ENCODE assay signal across 8 cellular contexts in the genomic region with DNA sequence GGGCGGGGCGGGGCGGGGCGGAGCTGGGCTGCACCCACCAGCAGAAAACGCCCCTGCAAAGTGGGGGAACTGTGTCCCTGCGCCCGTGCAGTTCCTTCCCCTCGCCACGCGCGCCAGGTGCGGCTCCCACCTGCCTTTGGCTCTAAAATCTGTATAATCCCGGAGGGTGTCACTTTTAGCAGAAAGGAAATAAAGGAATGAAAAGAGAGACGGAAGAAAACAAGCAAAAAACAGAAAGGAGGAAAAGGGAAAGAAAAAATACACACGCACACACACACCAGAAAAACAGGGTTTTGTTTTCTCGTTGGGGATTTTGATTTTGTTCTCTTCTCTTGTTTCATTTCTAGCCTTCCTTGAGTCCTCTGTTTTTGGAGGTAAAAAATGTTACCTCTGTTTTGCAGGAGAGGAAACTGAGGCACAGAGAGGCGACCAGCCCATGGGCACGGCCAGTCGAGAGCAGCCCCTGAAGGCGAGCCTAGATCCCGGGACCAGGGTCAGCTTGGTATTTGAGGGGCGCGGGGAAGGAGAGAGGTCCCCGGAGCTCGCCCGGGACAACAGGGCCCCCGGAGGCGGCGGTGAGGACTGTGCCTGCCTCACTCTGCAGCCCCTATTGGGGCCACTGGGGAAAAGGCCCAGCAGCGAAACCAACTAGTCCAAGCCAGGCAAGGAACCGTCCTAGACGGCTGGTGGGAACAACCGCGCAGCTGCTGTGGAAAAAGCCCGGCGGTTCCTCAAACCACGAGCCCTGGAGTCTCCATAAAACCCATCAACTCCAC. TPM values are rescaled to one million over a fixed set of nuclear protein-coding genes. Genes with fewer than 3 reads are reported as not detected.
DNase-seq lines count a peak whose midpoint lies in the region; ATAC-seq and TF ChIP-seq lines count a peak whose summit lies in the region.

No MANE protein-coding gene starts in this region.

- H3K27me3 ChIP-seq in SJSA1 (replicated peaks) (no peaks in the 10 kb centered on the region), skeletal muscle tissue (ENCODE audit: control insufficient read depth in 3 of 3, insufficient read depth in 3 of 3, low read length in 3 of 3) (peaks cover 13 to 38% (median 31%) of the 10 kb centered on the region in 3 donors)

- ATAC-seq in GM18870 (IDR thresholded peaks at IDR 0.05; ENCODE audit: unreplicated experiment) (no peak), GM21717 (IDR thresholded peaks at IDR 0.05; ENCODE audit: unreplicated experiment) (no peak)

- H3K4me1 ChIP-seq in SJSA1 (replicated peaks) (peaks cover 33% of the 10 kb centered on the region), skeletal muscle tissue (ENCODE audit: control insufficient read depth in 3 of 3, insufficient read depth in 3 of 3, low read length in 3 of 3) (peaks cover 25 to 35% (median 32%) of the 10 kb centered on the region in 3 donors)

- H3K36me3 ChIP-seq in SJSA1 = peaks cover 32% of the 10 kb centered on the region
- H3K36me3 ChIP-seq in skeletal muscle tissue (ENCODE audit: control insufficient read depth in 3 of 3, insufficient read depth in 3 of 3, low read length in 3 of 3) = no peaks in the 10 kb centered on the region

- H3K27ac ChIP-seq in SJSA1 (peak overlapping the region; percentile 25; the same call in 1 of the 2 replicates), skeletal muscle tissue (ENCODE audit: low read depth, low read length) (no peak overlapping the region)

- H3K9ac ChIP-seq in skeletal muscle tissue (ENCODE audit: low read depth in 1 of 3, low read length in 3 of 3) = no peak overlapping the region

- no peaks in the 10 kb centered on the region for H3K9me3 ChIP-seq in SJSA1 (replicated peaks)
- no peaks in the 10 kb centered on the region for H3K9me3 ChIP-seq in skeletal muscle tissue (ENCODE audit: control insufficient read depth in 3 of 3, low read length in 3 of 3)

- DNase-seq in NCI-H82 (lab: John Stamatoyannopoulos, UW) = peak; percentile 54
- no peak for DNase-seq in NCI-H82 treated with DMSO at 0.1 percent for 48 hours (lab: John Stamatoyannopoulos, UW; ENCODE audit: unreplicated experiment)
- DNase-seq in SJSA1 (ENCODE audit: low read depth in 1 of 2, low spot score in 2 of 2) = no peak
- DNase-seq in foreskin fibroblast = no peak
- DNase-seq in cortex of kidney (lab: John Stamatoyannopoulos, UW) = no peak

- H3K4me3 ChIP-seq in SJSA1 (peak overlapping the region; percentile 75), foreskin fibroblast (ENCODE audit: low read depth in 1 of 2, low read length in 2 of 2) (peak overlapping the region; percentile 61 to 89), skeletal muscle tissue (ENCODE audit: low read length in 3 of 3) (peak overlapping the region; percentile 13 to 68 (median 62))

- no peak for TF ChIP-seq CTCF in foreskin fibroblast (IDR thresholded peaks at IDR 0.05; ENCODE audit: low read depth, low read length)

RNA-seq across cellular contexts. Expression of gene CARHSP1, which starts 0.6 kb away (rescaled TPM):
- total RNA-seq in SJSA1 (2014; rRNA removed; shearing (Covaris generic)) = 162 and 182 TPM in 2 replicates
- total RNA-seq in skeletal muscle tissue = 118 TPM

RNA-seq across cellular contexts. Expression of gene LITAFD, which starts 12.8 kb away (rescaled TPM):
- not detected in 2 replicates for total RNA-seq in SJSA1 (2014; rRNA removed; shearing (Covaris generic))
- not detected for total RNA-seq in skeletal muscle tissue
